8 cellular contexts compared by ENCODE assay signal in genomic region chr2:39728941-39729351, GRCh38. TPM values are rescaled to one million over a fixed set of nuclear protein-coding genes. Genes with fewer than 3 reads are reported as not detected.
DNase-seq lines count a peak whose midpoint lies in the region; ATAC-seq and TF ChIP-seq lines count a peak whose summit lies in the region.

No MANE protein-coding gene starts in this region.

- peaks cover 2% of the 10 kb centered on the region for H3K27me3 Mint-ChIP-seq in activated CD4-positive, alpha-beta T cell treated with anti-CD3 and anti-CD28 coated beads, Interleukin-2, amount 10 ng/mL, durations not matched to agents 24 days and 14 days

- no peaks in the 10 kb centered on the region for H3F3A ChIP-seq in PC-3 (ENCODE audit: low read length, unreplicated experiment)

- H3K4me3 Mint-ChIP-seq in activated CD4-positive, alpha-beta T cell treated with anti-CD3 and anti-CD28 coated beads, Interleukin-2, amount 10 ng/mL, durations not matched to agents 24 days and 14 days: no peak overlapping the region

- H3K4me3 ChIP-seq in PC-3 (ENCODE audit: low read length): no peak overlapping the region

- DNase-seq in activated CD4-positive, alpha-beta T cell treated with anti-CD3 and anti-CD28 coated beads, Interleukin-2, amount 10 ng/mL, durations not matched to agents 24 days and 14 days: peak; percentile 70
- no peak for DNase-seq in activated CD4-positive, alpha-beta T cell treated with anti-CD3 and anti-CD28 coated beads for 4 hours
- DNase-seq in PC-3: peak; percentile 57
- peak; percentile 36 for DNase-seq in cerebellum (ENCODE audit: low spot score)
- peak; percentile 13 for DNase-seq in midbrain (lab: John Stamatoyannopoulos, UW)
- no peak for DNase-seq in NCI-H524 treated with DMSO at 0.1 percent for 48 hours (lab: John Stamatoyannopoulos, UW)
- DNase-seq in inferior parietal cortex (ENCODE audit: extremely low spot score): no peak

- H3K4me2 ChIP-seq in PC-3 (ENCODE audit: low read length): no peak overlapping the region

- intact Hi-C loops in activated CD4-positive, alpha-beta T cell treated with anti-CD3 and anti-CD28 coated beads, Interleukin-2, amount 10 ng/mL, durations not matched to agents 24 days and 14 days (cut with micrococcal nuclease): loop anchor here (10.0 kb wide), 1 partner anchor 484 kb away; the partner anchor contains the start of gene CDKL4
- intact Hi-C loops in PC-3 (cut with micrococcal nuclease): loop anchor here (10.0 kb wide), 1 partner anchor 214 kb away; no protein-coding TSS in a partner anchor

- H3K36me3 ChIP-seq in PC-3 (ENCODE audit: low read depth, low read length): no peaks in the 10 kb centered on the region

- peaks cover 10% of the 10 kb centered on the region for H3K4me1 Mint-ChIP-seq in activated CD4-positive, alpha-beta T cell treated with anti-CD3 and anti-CD28 coated beads, Interleukin-2, amount 10 ng/mL, durations not matched to agents 24 days and 14 days

- H3K9me3 ChIP-seq in PC-3 (ENCODE audit: low read length): no peaks in the 10 kb centered on the region

- H3K9me2 ChIP-seq in PC-3 (replicated peaks; ENCODE audit: low read length): no peaks in the 10 kb centered on the region

- no peak overlapping the region for H3K27ac ChIP-seq in PC-3 (ENCODE audit: low read length)

- POLR2A ChIA-PET in PC-3 (lab: Charles Lee; ENCODE audit: unreplicated experiment): no interaction called here

- H4K20me1 ChIP-seq in PC-3 (ENCODE audit: low read length): no peaks in the 10 kb centered on the region

- peak; percentile 43 for ATAC-seq in HG02678 (IDR thresholded peaks at IDR 0.05; ENCODE audit: unreplicated experiment)
- ATAC-seq in PC-3: no peak

- TF ChIP-seq CTCF in PC-3 (conservative IDR thresholded peaks at IDR 0.05; ENCODE audit: low read depth, low read length): peak; percentile 94

- CTCF ChIA-PET in PC-3 (lab: Charles Lee): interaction anchor here (1.1 kb wide), 1 partner anchor 135 kb away, joined by 4 read pairs; no protein-coding TSS in a partner anchor

- H3K27me3 ChIP-seq in PC-3 (ENCODE audit: low read length): no peaks in the 10 kb centered on the region

- peaks cover 6% of the 10 kb centered on the region for H3K36me3 Mint-ChIP-seq in activated CD4-positive, alpha-beta T cell treated with anti-CD3 and anti-CD28 coated beads, Interleukin-2, amount 10 ng/mL, durations not matched to agents 24 days and 14 days (ENCODE audit: low read depth)

- no peaks in the 10 kb centered on the region for H3K9me3 Mint-ChIP-seq in activated CD4-positive, alpha-beta T cell treated with anti-CD3 and anti-CD28 coated beads, Interleukin-2, amount 10 ng/mL, durations not matched to agents 24 days and 14 days

- H3K9ac ChIP-seq in PC-3 (ENCODE audit: low read length): no peak overlapping the region

- H2AFZ ChIP-seq in PC-3 (ENCODE audit: low read length): no peak overlapping the region

- BruUV-seq in PC-3 (replicated peaks; lab: Mats Ljungman, UMichigan): no TSS peak

- H3K79me2 ChIP-seq in PC-3 (ENCODE audit: low read length): no peaks in the 10 kb centered on the region

- peaks cover 21% of the 10 kb centered on the region for H3K4me1 ChIP-seq in PC-3 (ENCODE audit: insufficient read depth, low read length)

- no peak overlapping the region for H3K27ac Mint-ChIP-seq in activated CD4-positive, alpha-beta T cell treated with anti-CD3 and anti-CD28 coated beads, Interleukin-2, amount 10 ng/mL, durations not matched to agents 24 days and 14 days

RNA-seq across cellular contexts. Expression of gene THUMPD2, which starts 50.1 kb away (rescaled TPM):
- total RNA-seq in activated CD4-positive, alpha-beta T cell treated with anti-CD3 and anti-CD28 coated beads, Interleukin-2, amount 10 ng/mL, durations not matched to agents 24 days and 14 days: 19.2 and 20.5 TPM in 2 replicates
- total RNA-seq in PC-3 (2014; rRNA removed) (10.2 and 11.9 TPM in 2 replicates), cerebellum (26.1 TPM)

Comparison
In these comparisons a context has a peak if more than half of its experiments do, and no peak if none do; other contexts are left out.
1. DNase-seq: peak in activated CD4-positive, alpha-beta T cell treated with anti-CD3 and anti-CD28 coated beads, Interleukin-2, amount 10 ng/mL, durations not matched to agents 24 days and 14 days (single experiment), PC-3 (single experiment), cerebellum (single experiment) and midbrain (single experiment); none in activated CD4-positive, alpha-beta T cell treated with anti-CD3 and anti-CD28 coated beads for 4 hours (0 of 2), NCI-H524 treated with DMSO at 0.1 percent for 48 hours (single experiment) and inferior parietal cortex (single experiment).